17 cellular contexts compared by ENCODE assay signal in the genomic region with DNA sequence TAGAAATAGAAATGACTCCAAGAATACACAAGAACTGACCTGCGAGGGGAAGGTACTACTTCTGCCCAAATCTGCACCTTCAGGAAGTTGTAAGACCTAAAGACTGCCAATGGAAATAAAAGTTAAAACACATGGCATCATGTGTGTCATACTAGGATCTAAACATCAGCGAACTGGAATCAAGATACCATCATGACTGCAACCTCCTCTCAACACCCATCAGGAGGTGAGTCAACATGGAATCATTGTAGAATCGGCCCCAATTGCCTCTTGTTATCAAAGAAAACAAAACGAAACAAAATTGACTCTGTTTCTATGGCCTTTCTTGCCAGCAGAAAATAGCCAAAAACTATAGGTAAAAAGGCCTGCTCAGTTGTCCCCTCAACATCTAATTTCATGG. TPM values are rescaled to one million over a fixed set of nuclear protein-coding genes. Genes with fewer than 3 reads are reported as not detected.
DNase-seq lines count a peak whose midpoint lies in the region; TF ChIP-seq lines count a peak whose summit lies in the region.
"Had no signal": no experiment of that assay in that cellular context is flagged by ENCODE, and none has a peak within 500 bp of the region (broad histone marks: within the 10 kb centered on the region; RNA-seq: fewer than 3 reads in every experiment).

No MANE protein-coding gene starts in this region.

- H3K9me3 ChIP-seq in breast epithelium: no peaks in the 10 kb centered on the region
- H3K9me3 ChIP-seq in skeletal muscle satellite cell (replicated peaks; ENCODE audit: low read length): no peaks in the 10 kb centered on the region
- H3K9me3 ChIP-seq in colonic mucosa: no peaks in the 10 kb centered on the region

- BruUV-seq in MCF 10A (replicated peaks; lab: Mats Ljungman, UMichigan): no TSS peak

- H3K27ac Mint-ChIP-seq in MCF 10A (ENCODE audit: low read depth, unreplicated experiment): peak overlapping the region; percentile 39
- H3K27ac Mint-ChIP-seq: activated B cell treated with CpG ODN at 0.5 μM for 24 hours had no signal

- H3K36me3 ChIP-seq in breast epithelium: no peaks in the 10 kb centered on the region
- no peaks in the 10 kb centered on the region for H3K36me3 ChIP-seq in skeletal muscle satellite cell (ENCODE audit: insufficient read depth, low read length)
- H3K36me3 ChIP-seq in colonic mucosa: no peaks in the 10 kb centered on the region

- no peaks in the 10 kb centered on the region for H3K27me3 ChIP-seq in breast epithelium
- H3K27me3 ChIP-seq in skeletal muscle satellite cell (ENCODE audit: control insufficient read depth, insufficient read depth, low read length): no peaks in the 10 kb centered on the region
- no peaks in the 10 kb centered on the region for H3K27me3 ChIP-seq in colonic mucosa

- TF ChIP-seq POLR2A in breast epithelium (IDR thresholded peaks at IDR 0.05): no peak

- peak overlapping the region; percentile 24 for H3K4me2 ChIP-seq in skeletal muscle satellite cell (ENCODE audit: low read length)

- H3K4me3 ChIP-seq in breast epithelium (no peak overlapping the region), choroid plexus epithelial cell (ENCODE audit: low read depth, low read length) (no peak overlapping the region), skeletal muscle satellite cell (ENCODE audit: low read length) (no peak overlapping the region), colonic mucosa (no peak overlapping the region)
- H3K4me3 ChIP-seq: SK-N-MC had no signal

- H3K4me1 ChIP-seq in breast epithelium (no peaks in the 10 kb centered on the region), skeletal muscle satellite cell (ENCODE audit: control insufficient read depth, insufficient read depth, low read length) (peaks cover 12% of the 10 kb centered on the region), colonic mucosa (no peaks in the 10 kb centered on the region)

- H3K27me3 Mint-ChIP-seq in MCF 10A (ENCODE audit: insufficient read depth, unreplicated experiment): no peaks in the 10 kb centered on the region
- H3K27me3 Mint-ChIP-seq: activated B cell treated with CpG ODN at 0.5 μM for 24 hours had no signal

- intact Hi-C loops in MCF 10A (cut with micrococcal nuclease) (no loop called here), breast epithelium (cut with DNase I; ENCODE audit: low total_unique reads) (no loop called here), colonic mucosa (cut with DNase I) (no loop called here)

- POLR2A ChIA-PET in MCF 10A (lab: Yijun Ruan, JAX): interaction anchor here (1.6 kb wide), 1 partner anchor 15 kb away, joined by 6 read pairs; a partner anchor contains a TSS

- H3K4me1 Mint-ChIP-seq in MCF 10A (ENCODE audit: insufficient read depth, unreplicated experiment): peaks cover 6% of the 10 kb centered on the region

- H3K9me3 Mint-ChIP-seq in MCF 10A (ENCODE audit: unreplicated experiment): no peaks in the 10 kb centered on the region

- H3K27ac ChIP-seq in breast epithelium (no peak overlapping the region), colonic mucosa (no peak overlapping the region)

- H3K4me3 Mint-ChIP-seq in MCF 10A (ENCODE audit: unreplicated experiment): no peak overlapping the region
- H3K4me3 Mint-ChIP-seq: activated B cell treated with CpG ODN at 0.5 μM for 24 hours; central memory CD8-positive, alpha-beta T cell had no signal

- DNase-seq in MCF 10A (ENCODE audit: unreplicated experiment) (peak; percentile 34), breast epithelium (ENCODE audit: low spot score in 2 of 2) (no peak), NCI-H69 (lab: John Stamatoyannopoulos, UW) (peak; percentile 3), choroid plexus epithelial cell (ENCODE audit: low read depth) (peak; percentile 30), NOMO-1 treated with dmso at 0.1 percent for 144 hours (lab: John Stamatoyannopoulos, UW; ENCODE audit: unreplicated experiment) (no peak), Ammon's horn (ENCODE audit: low spot score) (no peak), colonic mucosa (no peak)
- DNase-seq: activated B cell treated with CpG ODN at 0.5 μM for 24 hours; activated effector memory CD4-positive, alpha-beta T cell treated with anti-CD3 and anti-CD28 coated beads, Interleukin-2, amount 50 U/mL, for 16 hours; C1 segment of cervical spinal cord; NCI-H526; substantia nigra had no signal

- H3K36me3 Mint-ChIP-seq in MCF 10A (ENCODE audit: insufficient read depth, unreplicated experiment): no peaks in the 10 kb centered on the region

- CTCF ChIA-PET in MCF 10A (lab: Yijun Ruan, JAX): no interaction called here

- TF ChIP-seq CTCF in MCF 10A (IDR thresholded peaks at IDR 0.05; ENCODE audit: unreplicated experiment): no peak
- no peak for TF ChIP-seq CTCF in breast epithelium (IDR thresholded peaks at IDR 0.05)
- TF ChIP-seq CTCF in choroid plexus epithelial cell (conservative IDR thresholded peaks at IDR 0.05; ENCODE audit: low read depth, low read length): no peak
- TF ChIP-seq CTCF in colonic mucosa (IDR thresholded peaks at IDR 0.05): no peak

- H3K9ac ChIP-seq in skeletal muscle satellite cell (ENCODE audit: low read depth, low read length) (no peak overlapping the region), colonic mucosa (ENCODE audit: low read depth in 2 of 2, low read length in 2 of 2) (no peak overlapping the region)

RNA-seq across cellular contexts. Expression of a gene that starts 15.1 kb away (rescaled TPM):
- 14.5 and 19.2 TPM in 2 replicates for total RNA-seq in MCF 10A (2022)
- total RNA-seq in breast epithelium: 10 to 100 TPM; 31.8 to 42.6 (median 35.7) TPM
- total RNA-seq in skeletal muscle satellite cell (2012; rRNA removed): 19.3 and 20.1 TPM in 2 replicates
- total RNA-seq in colonic mucosa: 10 to 100 TPM; 20.2 to 23.8 TPM

RNA-seq across cellular contexts. Expression of a gene that starts 44.0 kb away (rescaled TPM):
- total RNA-seq in MCF 10A (2022) (not detected in 2 replicates), breast epithelium (not detected), colonic mucosa (not detected)
- total RNA-seq in skeletal muscle satellite cell (2012; rRNA removed): 0.22 TPM in 1 of 2 replicates, not detected in the other
- total RNA-seq: activated B cell treated with CpG ODN at 0.5 μM for 24 hours, G401, H4 had no signal

Comparison
In these comparisons a context has a peak if more than half of its experiments do, and no peak if none do; other contexts are left out.
1. DNase-seq: peak in MCF 10A (single experiment), NCI-H69 (single experiment) and choroid plexus epithelial cell (single experiment); none in breast epithelium (0 of 2), NOMO-1 treated with dmso at 0.1 percent for 144 hours (single experiment), Ammon's horn (single experiment) and colonic mucosa (single experiment).